21 cellular contexts compared by ENCODE assay signal in the genomic region with DNA sequence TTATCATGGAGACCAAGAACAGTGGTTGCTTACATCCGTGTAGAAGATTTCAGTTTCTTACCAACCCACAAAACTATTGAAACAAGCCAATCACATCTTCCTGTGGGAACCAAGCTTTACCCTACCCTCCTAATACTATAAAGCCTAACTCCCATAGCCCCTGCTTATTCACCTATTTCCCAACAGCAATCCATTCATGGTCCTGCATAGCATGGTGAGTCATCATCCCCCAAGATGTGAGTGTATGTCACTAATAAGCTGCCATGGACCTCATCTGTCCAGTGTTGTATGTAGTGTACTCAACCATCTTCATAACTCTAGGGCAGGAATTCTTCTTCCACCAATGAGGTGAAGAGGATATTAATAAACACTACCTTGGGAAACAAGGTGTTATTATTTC.
DNase-seq lines count a peak whose midpoint lies in the region; ATAC-seq, FAIRE-seq and TF ChIP-seq lines count a peak whose summit lies in the region.
"Had no signal": no experiment of that assay in that cellular context is flagged by ENCODE, and none has a peak within 500 bp of the region (broad histone marks: within the 10 kb centered on the region; RNA-seq: fewer than 3 reads in every experiment).

No MANE protein-coding gene starts in this region.

- H3K4me3 ChIP-seq in breast epithelium (no peak overlapping the region), bronchial epithelial cell (ENCODE audit: low read depth, low read length) (no peak overlapping the region), BE2C (ENCODE audit: low read depth, low read length) (no peak overlapping the region)
- H3K4me3 ChIP-seq: MG63, Peyer's patch had no signal

- H3K4me1 ChIP-seq in breast epithelium, result no peaks in the 10 kb centered on the region
- no peaks in the 10 kb centered on the region for H3K4me1 ChIP-seq in foreskin keratinocyte
- H3K4me1 ChIP-seq in BE2C, result no peaks in the 10 kb centered on the region
- H3K4me1 ChIP-seq: Peyer's patch had no signal

- ATAC-seq in foreskin keratinocyte, result peak; percentile 53
- no peak for ATAC-seq in stimulated activated naive CD8-positive, alpha-beta T cell treated with anti-CD3 and anti-CD28 coated beads, Interleukin-15, amount 100 ng/mL, for 72 hours
- ATAC-seq: Right ventricle myocardium inferior had no signal

- no peak for TF ChIP-seq CTCF in MCF 10A (IDR thresholded peaks at IDR 0.05; ENCODE audit: unreplicated experiment)
- TF ChIP-seq CTCF in breast epithelium (IDR thresholded peaks at IDR 0.05), result no peak
- no peak for TF ChIP-seq CTCF in bronchial epithelial cell (IDR thresholded peaks at IDR 0.05; ENCODE audit: insufficient read depth, low read length, severe bottlenecking)
- no peak for TF ChIP-seq CTCF in foreskin keratinocyte (conservative IDR thresholded peaks at IDR 0.05)
- TF ChIP-seq CTCF in BE2C (IDR thresholded peaks at IDR 0.05; ENCODE audit: low read depth, low read length), result no peak

- H3K9me3 Mint-ChIP-seq in MCF 10A (ENCODE audit: unreplicated experiment), result peaks cover 12% of the 10 kb centered on the region
- H3K9me3 Mint-ChIP-seq in stimulated activated naive CD8-positive, alpha-beta T cell treated with anti-CD3 and anti-CD28 coated beads, Interleukin-15, amount 100 ng/mL, for 72 hours, result peaks cover 16 to 31% of the 10 kb centered on the region in 2 donors

- H3K4me1 Mint-ChIP-seq in MCF 10A (ENCODE audit: insufficient read depth, unreplicated experiment), result no peaks in the 10 kb centered on the region
- no peaks in the 10 kb centered on the region for H3K4me1 Mint-ChIP-seq in stimulated activated naive CD8-positive, alpha-beta T cell treated with anti-CD3 and anti-CD28 coated beads, Interleukin-15, amount 100 ng/mL, for 72 hours
- H3K4me1 Mint-ChIP-seq: CD4-positive, CD25-positive, alpha-beta regulatory T cell had no signal

- no peaks in the 10 kb centered on the region for H3K27me3 ChIP-seq in breast epithelium
- H3K27me3 ChIP-seq in bronchial epithelial cell (ENCODE audit: control insufficient read depth, insufficient read depth, low read length), result no peaks in the 10 kb centered on the region
- H3K27me3 ChIP-seq in foreskin keratinocyte, result no peaks in the 10 kb centered on the region
- H3K27me3 ChIP-seq in BE2C, result no peaks in the 10 kb centered on the region
- H3K27me3 ChIP-seq: MG63, Peyer's patch had no signal

- H3K27ac Mint-ChIP-seq in MCF 10A (ENCODE audit: low read depth, unreplicated experiment), result no peak overlapping the region
- no peak overlapping the region for H3K27ac Mint-ChIP-seq in stimulated activated naive CD8-positive, alpha-beta T cell treated with anti-CD3 and anti-CD28 coated beads, Interleukin-15, amount 100 ng/mL, for 72 hours
- H3K27ac Mint-ChIP-seq: CD4-positive, CD25-positive, alpha-beta regulatory T cell had no signal

- H3K36me3 ChIP-seq in breast epithelium (no peaks in the 10 kb centered on the region), bronchial epithelial cell (ENCODE audit: control insufficient read depth, insufficient read depth, low read length) (no peaks in the 10 kb centered on the region), BE2C (no peaks in the 10 kb centered on the region)
- H3K36me3 ChIP-seq: MG63, Peyer's patch had no signal

- no peaks in the 10 kb centered on the region for H3K36me3 Mint-ChIP-seq in MCF 10A (ENCODE audit: insufficient read depth, unreplicated experiment)
- H3K36me3 Mint-ChIP-seq: CD4-positive, CD25-positive, alpha-beta regulatory T cell had no signal

- H3K4me3 Mint-ChIP-seq in MCF 10A (ENCODE audit: unreplicated experiment), result no peak overlapping the region
- H3K4me3 Mint-ChIP-seq in stimulated activated naive CD8-positive, alpha-beta T cell treated with anti-CD3 and anti-CD28 coated beads, Interleukin-15, amount 100 ng/mL, for 72 hours, result no peak overlapping the region
- H3K4me3 Mint-ChIP-seq: CD4-positive, CD25-positive, alpha-beta regulatory T cell had no signal

- CTCF ChIA-PET in MCF 10A (lab: Yijun Ruan, JAX), result no interaction called here

- intact Hi-C loops in MCF 10A (cut with micrococcal nuclease), result no loop called here
- intact Hi-C loops in breast epithelium (cut with DNase I; ENCODE audit: low total_unique reads), result no loop called here

- POLR2A ChIA-PET in MCF 10A (lab: Yijun Ruan, JAX), result no interaction called here

- TF ChIP-seq POLR2A in breast epithelium (IDR thresholded peaks at IDR 0.05), result no peak

- no peaks in the 10 kb centered on the region for H3K9me3 ChIP-seq in breast epithelium
- H3K9me3 ChIP-seq in BE2C, result no peaks in the 10 kb centered on the region
- H3K9me3 ChIP-seq: Caco-2, MG63, Peyer's patch had no signal

- no TSS peak for BruUV-seq in MCF 10A (replicated peaks; lab: Mats Ljungman, UMichigan)

- H3K27ac ChIP-seq in breast epithelium (no peak overlapping the region), foreskin keratinocyte (no peak overlapping the region)
- H3K27ac ChIP-seq: 22Rv1, Peyer's patch had no signal

- no peaks in the 10 kb centered on the region for H3K27me3 Mint-ChIP-seq in MCF 10A (ENCODE audit: insufficient read depth, unreplicated experiment)
- no peaks in the 10 kb centered on the region for H3K27me3 Mint-ChIP-seq in stimulated activated naive CD8-positive, alpha-beta T cell treated with anti-CD3 and anti-CD28 coated beads, Interleukin-15, amount 100 ng/mL, for 72 hours
- H3K27me3 Mint-ChIP-seq: CD4-positive, CD25-positive, alpha-beta regulatory T cell had no signal

- DNase-seq in MCF 10A (ENCODE audit: unreplicated experiment), result peak; percentile 53
- DNase-seq in breast epithelium (ENCODE audit: low spot score in 2 of 2), result no peak
- peak; percentile 7 for DNase-seq in bronchial epithelial cell (ENCODE audit: low read depth)
- DNase-seq in foreskin keratinocyte, result peak in 1 of 2 donors; percentile 21
- no peak for DNase-seq in BE2C
- DNase-seq in NCI-H2107 (lab: John Stamatoyannopoulos, UW), result no peak
- no peak for DNase-seq in stimulated activated naive CD8-positive, alpha-beta T cell treated with anti-CD3 and anti-CD28 coated beads, Interleukin-15, amount 100 ng/mL, for 72 hours
- DNase-seq in stimulated activated naive CD4-positive, alpha-beta T cell (lab: John Stamatoyannopoulos, UW), result no peak
- DNase-seq: Caco-2; CD4-positive, CD25-positive, alpha-beta regulatory T cell; GF-D8; MG63; NCI-H1092 treated with DMSO at 0.1 percent for 48 hours; NCI-H2081; NCI-H510A; NCI-H748 treated with DMSO at 0.1 percent for 48 hours; NK-92 treated with Interleukin-12 subunit alpha and Interleukin-12 subunit beta, amount 100 ng/mL, for 24 hours; Peyer's patch had no signal

- FAIRE-seq in bronchial epithelial cell (lab: Jason Lieb, UNC), result no peak
- FAIRE-seq: GM19239 had no signal

Comparison
In these comparisons a context has a peak if more than half of its experiments do, and no peak if none do; other contexts are left out.
1. DNase-seq: peak in MCF 10A (single experiment) and bronchial epithelial cell (single experiment); none in breast epithelium (0 of 2), BE2C (single experiment), NCI-H2107 (single experiment), stimulated activated naive CD8-positive, alpha-beta T cell treated with anti-CD3 and anti-CD28 coated beads, Interleukin-15, amount 100 ng/mL, for 72 hours (0 of 2) and stimulated activated naive CD4-positive, alpha-beta T cell (0 of 6).